In the genomic region with DNA sequence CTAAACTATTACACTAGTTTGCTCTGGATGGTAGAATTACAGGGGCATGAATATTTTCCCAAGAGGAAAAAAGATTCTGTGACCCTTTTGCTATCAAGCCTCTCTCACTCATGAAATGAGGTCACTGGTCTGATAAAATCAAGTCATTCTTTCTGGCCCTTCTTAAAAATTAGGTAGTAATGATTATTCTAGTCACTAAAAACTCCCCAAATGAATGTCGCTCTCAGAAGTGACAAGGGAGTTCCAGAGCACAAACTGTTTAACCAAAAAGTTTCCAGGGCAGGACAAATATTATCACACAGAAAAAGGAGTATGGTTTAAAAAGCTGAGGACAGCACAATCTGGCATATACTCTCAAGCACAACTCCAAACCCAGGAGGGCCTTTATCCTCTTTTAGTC, we compare ENCODE assay signal across 23 cellular contexts.
"Had no signal": no experiment of that assay in that cellular context is flagged by ENCODE, and none has a peak within 500 bp of the region (broad histone marks: within the 10 kb centered on the region; RNA-seq: fewer than 3 reads in every experiment).

No MANE protein-coding gene starts in this region.

- H3K36me3 ChIP-seq: brain microvascular endothelial cell, uterus had no signal

- H3K27me3 ChIP-seq: brain microvascular endothelial cell, right lobe of liver, stomach, uterus had no signal

- DNase-seq: activated CD4-positive, alpha-beta memory T cell treated with anti-CD3 and anti-CD28 coated beads, Interleukin-2, amount 10 ng/mL, durations not matched to agents 7 days and 5 days; activated CD4-positive, alpha-beta T cell treated with anti-CD3 and anti-CD28 coated beads for 4 hours; activated CD4-positive, CD25-positive, alpha-beta regulatory T cell; activated T-cell treated with anti-CD3 and anti-CD28 coated beads for 4 hours; aorta; brain microvascular endothelial cell; caudate nucleus; effector CD8-positive, alpha-beta T cell; erythroblast; foreskin fibroblast; lower lobe of right lung; mesendoderm; mucosa of descending colon; occipital lobe; posterior cingulate gyrus; right lobe of liver; stimulated activated CD4-positive, alpha-beta T cell treated with anti-CD3 and anti-CD28 coated beads, Interleukin-1b, Interleukin-23, amount 100 ng/mL, for 48 hours; stomach; T1000; trophoblast cell; uterus had no signal

- H3K27ac ChIP-seq: brain microvascular endothelial cell, lower lobe of right lung, right lobe of liver, skin epidermis, stomach, uterus had no signal

- H3K9me3 ChIP-seq: lower lobe of right lung, mucosa of descending colon, right lobe of liver, stomach, uterus had no signal

- ATAC-seq: left lobe of liver, lower lobe of right lung, mucosa of descending colon, right lobe of liver had no signal

- H3K4me3 ChIP-seq: lower lobe of right lung, mucosa of descending colon, right lobe of liver, skin epidermis, stomach, uterus had no signal

- H3K4me1 ChIP-seq: lower lobe of right lung, right lobe of liver, stomach, uterus had no signal
